Comparison of ENCODE assay signal across 1 cellular context in genomic region chr2:43637030-43637803, GRCh38.
A peak's percentile ranks its signal among the peaks of the same experiment; 100 is the strongest.
TF ChIP-seq lines count a peak whose summit lies in the region.

PLEKHH2 (plus strand) TSS chr2:43637260; CDS start chr2:43644674, 7,414 bp downstream.

TF ChIP-seq in HepG2, 621 proteins besides CTCF, POLR2A, EP300 and RAD21 (continued from another document and continues in another):
- TF ChIP-seq ZBTB34 (CRISPR knock-in tag; IDR thresholded peaks at IDR 0.05) (no peak), ZSCAN21 (CRISPR knock-in tag; IDR thresholded peaks at IDR 0.05; ENCODE audit: borderline replicate concordance) (no peak), ZNF253 (CRISPR knock-in tag; IDR thresholded peaks at IDR 0.05; ENCODE audit: borderline replicate concordance) (no peak), KDM5A (IDR thresholded peaks at IDR 0.05; ENCODE audit: borderline replicate concordance, low read length) (0 out of 2 replicates have a peak, but pooled peaks have one; percentile 26), NFYC (CRISPR knock-in tag; IDR thresholded peaks at IDR 0.05) (peak; percentile 96), PCBP2 (optimal IDR thresholded peaks at IDR 0.05; ENCODE audit: low read depth, low read length, poor library complexity, severe bottlenecking) (no peak), XRCC5 (optimal IDR thresholded peaks at IDR 0.05; ENCODE audit: low read length) (no peak), ZNF282 (IDR thresholded peaks at IDR 0.05; ENCODE audit: partially characterized antibody) (no peak), HMGXB4 (CRISPR knock-in tag; IDR thresholded peaks at IDR 0.05; ENCODE audit: borderline replicate concordance in 1 of 2, low read depth in 1 of 2) (peak in 1 of 2 experiments; percentile 61; a peak in 3 of 4 replicates), IRX3 (CRISPR knock-in tag; IDR thresholded peaks at IDR 0.05; ENCODE audit: borderline replicate concordance, low read depth) (no peak), ZNF580 (CRISPR knock-in tag; IDR thresholded peaks at IDR 0.05; ENCODE audit: borderline replicate concordance, low read depth) (0 out of 2 replicates have a peak, but pooled peaks have one; percentile 29), MLXIP (CRISPR knock-in tag; IDR thresholded peaks at IDR 0.05; ENCODE audit: borderline replicate concordance) (no peak), KDM4B (CRISPR knock-in tag; IDR thresholded peaks at IDR 0.05) (no peak), ZSCAN25 (CRISPR knock-in tag; IDR thresholded peaks at IDR 0.05) (no peak), ZNF335 (CRISPR knock-in tag; IDR thresholded peaks at IDR 0.05) (no peak), NONO (IDR thresholded peaks at IDR 0.05) (no peak), NONO (CRISPR knock-in tag; conservative IDR thresholded peaks at IDR 0.05) (no peak; the same call in 1 of the 2 replicates), ZNF7 (CRISPR knock-in tag; IDR thresholded peaks at IDR 0.05) (no peak), NKX3-1 (CRISPR knock-in tag; IDR thresholded peaks at IDR 0.05) (no peak), TBP (CRISPR knock-in tag; IDR thresholded peaks at IDR 0.05) (no peak), ZNF160 (CRISPR knock-in tag; IDR thresholded peaks at IDR 0.05) (no peak), ZNF432 (CRISPR knock-in tag; IDR thresholded peaks at IDR 0.05; ENCODE audit: borderline replicate concordance) (no peak), IRF9 (CRISPR knock-in tag; IDR thresholded peaks at IDR 0.05; ENCODE audit: borderline replicate concordance) (peak; percentile 72; the same call in 1 of the 2 replicates), ZNF746 (CRISPR knock-in tag; IDR thresholded peaks at IDR 0.05) (no peak), TEAD2 (CRISPR knock-in tag; IDR thresholded peaks at IDR 0.05) (no peak), ZNF747 (CRISPR knock-in tag; IDR thresholded peaks at IDR 0.05; ENCODE audit: borderline replicate concordance) (no peak), ZNF296 (CRISPR knock-in tag; conservative IDR thresholded peaks at IDR 0.05) (no peak), ZNF263 (CRISPR knock-in tag; IDR thresholded peaks at IDR 0.05) (peak; percentile 64), ZSCAN12 (CRISPR knock-in tag; IDR thresholded peaks at IDR 0.05) (no peak), HMGA1 (CRISPR knock-in tag; conservative IDR thresholded peaks at IDR 0.05) (no peak), ZHX2 (IDR thresholded peaks at IDR 0.05; ENCODE audit: low read depth) (no peak), ZHX2 (CRISPR knock-in tag; IDR thresholded peaks at IDR 0.05; ENCODE audit: borderline replicate concordance) (no peak; the same call in 1 of the 2 replicates), SP2 (CRISPR knock-in tag; IDR thresholded peaks at IDR 0.05) (peak; percentile 98), ZNF678 (CRISPR knock-in tag; IDR thresholded peaks at IDR 0.05) (no peak), NFIB (CRISPR knock-in tag; IDR thresholded peaks at IDR 0.05; ENCODE audit: borderline replicate concordance) (no peak)
- TF ChIP-seq, protein P1, sequence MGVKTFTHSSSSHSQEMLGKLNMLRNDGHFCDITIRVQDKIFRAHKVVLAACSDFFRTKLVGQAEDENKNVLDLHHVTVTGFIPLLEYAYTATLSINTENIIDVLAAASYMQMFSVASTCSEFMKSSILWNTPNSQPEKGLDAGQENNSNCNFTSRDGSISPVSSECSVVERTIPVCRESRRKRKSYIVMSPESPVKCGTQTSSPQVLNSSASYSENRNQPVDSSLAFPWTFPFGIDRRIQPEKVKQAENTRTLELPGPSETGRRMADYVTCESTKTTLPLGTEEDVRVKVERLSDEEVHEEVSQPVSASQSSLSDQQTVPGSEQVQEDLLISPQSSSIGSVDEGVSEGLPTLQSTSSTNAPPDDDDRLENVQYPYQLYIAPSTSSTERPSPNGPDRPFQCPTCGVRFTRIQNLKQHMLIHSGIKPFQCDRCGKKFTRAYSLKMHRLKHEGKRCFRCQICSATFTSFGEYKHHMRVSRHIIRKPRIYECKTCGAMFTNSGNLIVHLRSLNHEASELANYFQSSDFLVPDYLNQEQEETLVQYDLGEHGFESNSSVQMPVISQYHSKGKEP (CRISPR knock-in tag; IDR thresholded peaks at IDR 0.05), result no peak
- TF ChIP-seq, protein P2, sequence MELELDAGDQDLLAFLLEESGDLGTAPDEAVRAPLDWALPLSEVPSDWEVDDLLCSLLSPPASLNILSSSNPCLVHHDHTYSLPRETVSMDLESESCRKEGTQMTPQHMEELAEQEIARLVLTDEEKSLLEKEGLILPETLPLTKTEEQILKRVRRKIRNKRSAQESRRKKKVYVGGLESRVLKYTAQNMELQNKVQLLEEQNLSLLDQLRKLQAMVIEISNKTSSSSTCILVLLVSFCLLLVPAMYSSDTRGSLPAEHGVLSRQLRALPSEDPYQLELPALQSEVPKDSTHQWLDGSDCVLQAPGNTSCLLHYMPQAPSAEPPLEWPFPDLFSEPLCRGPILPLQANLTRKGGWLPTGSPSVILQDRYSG (CRISPR knock-in tag; IDR thresholded peaks at IDR 0.05), result no peak
- TF ChIP-seq, protein P3, sequence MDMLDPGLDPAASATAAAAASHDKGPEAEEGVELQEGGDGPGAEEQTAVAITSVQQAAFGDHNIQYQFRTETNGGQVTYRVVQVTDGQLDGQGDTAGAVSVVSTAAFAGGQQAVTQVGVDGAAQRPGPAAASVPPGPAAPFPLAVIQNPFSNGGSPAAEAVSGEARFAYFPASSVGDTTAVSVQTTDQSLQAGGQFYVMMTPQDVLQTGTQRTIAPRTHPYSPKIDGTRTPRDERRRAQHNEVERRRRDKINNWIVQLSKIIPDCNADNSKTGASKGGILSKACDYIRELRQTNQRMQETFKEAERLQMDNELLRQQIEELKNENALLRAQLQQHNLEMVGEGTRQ (IDR thresholded peaks at IDR 0.05; ENCODE audit: low read depth, low read length), result no peak
- TF ChIP-seq, protein P3 (CRISPR knock-in tag; IDR thresholded peaks at IDR 0.05; ENCODE audit: borderline replicate concordance), result no peak
- TF ChIP-seq, protein P4, sequence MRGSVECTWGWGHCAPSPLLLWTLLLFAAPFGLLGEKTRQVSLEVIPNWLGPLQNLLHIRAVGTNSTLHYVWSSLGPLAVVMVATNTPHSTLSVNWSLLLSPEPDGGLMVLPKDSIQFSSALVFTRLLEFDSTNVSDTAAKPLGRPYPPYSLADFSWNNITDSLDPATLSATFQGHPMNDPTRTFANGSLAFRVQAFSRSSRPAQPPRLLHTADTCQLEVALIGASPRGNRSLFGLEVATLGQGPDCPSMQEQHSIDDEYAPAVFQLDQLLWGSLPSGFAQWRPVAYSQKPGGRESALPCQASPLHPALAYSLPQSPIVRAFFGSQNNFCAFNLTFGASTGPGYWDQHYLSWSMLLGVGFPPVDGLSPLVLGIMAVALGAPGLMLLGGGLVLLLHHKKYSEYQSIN (CRISPR knock-in tag; IDR thresholded peaks at IDR 0.05; ENCODE audit: borderline replicate concordance), result no peak
- TF ChIP-seq, protein P5, sequence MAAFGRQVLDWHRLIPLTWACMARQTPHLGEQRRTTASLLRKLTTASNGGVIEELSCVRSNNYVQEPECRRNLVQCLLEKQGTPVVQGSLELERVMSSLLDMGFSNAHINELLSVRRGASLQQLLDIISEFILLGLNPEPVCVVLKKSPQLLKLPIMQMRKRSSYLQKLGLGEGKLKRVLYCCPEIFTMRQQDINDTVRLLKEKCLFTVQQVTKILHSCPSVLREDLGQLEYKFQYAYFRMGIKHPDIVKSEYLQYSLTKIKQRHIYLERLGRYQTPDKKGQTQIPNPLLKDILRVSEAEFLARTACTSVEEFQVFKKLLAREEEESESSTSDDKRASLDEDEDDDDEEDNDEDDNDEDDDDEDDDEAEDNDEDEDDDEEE (CRISPR knock-in tag; IDR thresholded peaks at IDR 0.05), result 0 out of 2 replicates have a peak, but pooled peaks have one; percentile 58
